ENCODE assay signal across 15 cellular contexts in genomic region chr9:134474656-134475050, GRCh38.
A peak's percentile ranks its signal among the peaks of the same experiment; 100 is the strongest.
DNase-seq lines count a peak whose midpoint lies in the region; ATAC-seq and TF ChIP-seq lines count a peak whose summit lies in the region.
"Had no signal": no experiment of that assay in that cellular context is flagged by ENCODE, and none has a peak within 500 bp of the region (broad histone marks: within the 10 kb centered on the region; RNA-seq: fewer than 3 reads in every experiment).

No MANE protein-coding gene starts in this region.

- H3K4me1 ChIP-seq in BLaER1 treated with 17β-estradiol and CSF1 and Interleukin-3, amounts not matched to agents 10 nM and 100 nM, result peaks cover 30 to 84% (median 70%) of the 10 kb centered on the region in 10 experiments
- peaks cover 25 to 38% (median 33%) of the 10 kb centered on the region in 3 donors for H3K4me1 ChIP-seq in skeletal muscle tissue (ENCODE audit: control insufficient read depth in 3 of 3, insufficient read depth in 3 of 3, low read length in 3 of 3)

- intact Hi-C loops in left ventricle myocardium superior (cut with micrococcal nuclease), result no loop called here

- H3K9ac ChIP-seq in BLaER1 treated with 17β-estradiol and CSF1 and Interleukin-3, amounts not matched to agents 10 nM and 100 nM, result peak overlapping the region in 9 of 11 experiments; percentile 2 to 90 (median 70); a peak in 15 of 22 replicates
- H3K9ac ChIP-seq in skeletal muscle tissue (ENCODE audit: low read depth in 1 of 3, low read length in 3 of 3), result no peak overlapping the region

- H3K27ac Mint-ChIP-seq in T-cell, result peak overlapping the region; percentile 86 to 89
- no peak overlapping the region for H3K27ac Mint-ChIP-seq in WTC11
- H3K27ac Mint-ChIP-seq: activated T-helper 17 cell treated with anti-CD3 and anti-CD28 coated beads, Interleukin-2, amount 50 U/mL, for 72 hours; T-helper 1 cell treated with Interleukin-12 subunit alpha and Interleukin-12 subunit beta and Interleukin-4 antibody, amounts not matched to agents 30 μg/mL and 1 μg/mL, for 36 hours had no signal

- H3K4me2 ChIP-seq in BLaER1 treated with 17β-estradiol and CSF1 and Interleukin-3, amounts not matched to agents 10 nM and 100 nM, result peak overlapping the region; percentile 42 to 94 (median 77)
- H3K4me2 ChIP-seq: PC-9 had no signal

- CTCF ChIA-PET in T-cell (lab: Charles Lee) (no interaction called here), WTC11 (lab: Charles Lee) (no interaction called here)

- H3K4me3 Mint-ChIP-seq in T-cell, result peak overlapping the region in 1 of 3 donors; percentile 63
- no peak overlapping the region for H3K4me3 Mint-ChIP-seq in WTC11
- H3K4me3 Mint-ChIP-seq: activated T-helper 17 cell treated with anti-CD3 and anti-CD28 coated beads, Interleukin-2, amount 50 U/mL, for 72 hours; T-helper 1 cell treated with Interleukin-12 subunit alpha and Interleukin-12 subunit beta and Interleukin-4 antibody, amounts not matched to agents 30 μg/mL and 1 μg/mL, for 36 hours had no signal

- peaks cover 0 to 52% (median 18%) of the 10 kb centered on the region in 11 experiments; a peak in 14 of 22 replicates for H3K9me3 ChIP-seq in BLaER1 treated with 17β-estradiol and CSF1 and Interleukin-3, amounts not matched to agents 10 nM and 100 nM (replicated peaks in 1 of 11)
- H3K9me3 ChIP-seq in skeletal muscle tissue (ENCODE audit: control insufficient read depth in 3 of 3, low read length in 3 of 3), result no peaks in the 10 kb centered on the region

- ATAC-seq in T-cell (replicated peaks in 1 of 4), result peak in 1 of 4 experiments; percentile 8
- peak; percentile 4 for ATAC-seq in left ventricle myocardium superior
- no peak for ATAC-seq in HG02571 (IDR thresholded peaks at IDR 0.05; ENCODE audit: unreplicated experiment)
- no peak for ATAC-seq in WTC11
- no peak for ATAC-seq in HG03175 (IDR thresholded peaks at IDR 0.05; ENCODE audit: unreplicated experiment)
- ATAC-seq: activated T-helper 17 cell treated with anti-CD3 and anti-CD28 coated beads, Interleukin-2, amount 50 U/mL, for 72 hours; HepG2 had no signal

- H3K27ac ChIP-seq in BLaER1 treated with 17β-estradiol and CSF1 and Interleukin-3, amounts not matched to agents 10 nM and 100 nM, result peak overlapping the region in 9 of 11 experiments; percentile 67 to 97 (median 88); a peak in 17 of 22 replicates
- peak overlapping the region; percentile 54 for H3K27ac ChIP-seq in skeletal muscle tissue (ENCODE audit: low read depth, low read length)
- H3K27ac ChIP-seq: PC-9 had no signal

- 0 out of 20 replicates have a peak overlapping the region, but pooled peaks of 1 of the 10 experiments have one; percentile 2 for H3K4me3 ChIP-seq in BLaER1 treated with 17β-estradiol and CSF1 and Interleukin-3, amounts not matched to agents 10 nM and 100 nM
- H3K4me3 ChIP-seq in skeletal muscle tissue (ENCODE audit: low read length in 3 of 3), result no peak overlapping the region
- H3K4me3 ChIP-seq: PC-9 had no signal

- no peaks in the 10 kb centered on the region for H3K9me3 Mint-ChIP-seq in T-cell
- no peaks in the 10 kb centered on the region for H3K9me3 Mint-ChIP-seq in WTC11
- H3K9me3 Mint-ChIP-seq: activated T-helper 17 cell treated with anti-CD3 and anti-CD28 coated beads, Interleukin-2, amount 50 U/mL, for 72 hours; T-helper 1 cell treated with Interleukin-12 subunit alpha and Interleukin-12 subunit beta and Interleukin-4 antibody, amounts not matched to agents 30 μg/mL and 1 μg/mL, for 36 hours had no signal

- H4K20me1 ChIP-seq in BLaER1 treated with 17β-estradiol and CSF1 and Interleukin-3, amounts not matched to agents 10 nM and 100 nM, result no peaks in the 10 kb centered on the region

- no peaks in the 10 kb centered on the region for H3K36me3 ChIP-seq in BLaER1 treated with 17β-estradiol and CSF1 and Interleukin-3, amounts not matched to agents 10 nM and 100 nM
- H3K36me3 ChIP-seq in skeletal muscle tissue (ENCODE audit: control insufficient read depth in 3 of 3, insufficient read depth in 3 of 3, low read length in 3 of 3), result no peaks in the 10 kb centered on the region

- no peaks in the 10 kb centered on the region for H3K27me3 Mint-ChIP-seq in T-cell
- H3K27me3 Mint-ChIP-seq in WTC11 (ENCODE audit: low read depth), result no peaks in the 10 kb centered on the region; the same call in 1 of the 2 replicates
- H3K27me3 Mint-ChIP-seq: activated T-helper 17 cell treated with anti-CD3 and anti-CD28 coated beads, Interleukin-2, amount 50 U/mL, for 72 hours had no signal

- H3K36me3 Mint-ChIP-seq in T-cell (no peaks in the 10 kb centered on the region), WTC11 (no peaks in the 10 kb centered on the region)
- H3K36me3 Mint-ChIP-seq: CD14-positive monocyte had no signal

- POLR2A ChIA-PET in T-cell (lab: Charles Lee), result no interaction called here
- POLR2A ChIA-PET in WTC11 (lab: Charles Lee), result no interaction called here

- H3K4me1 Mint-ChIP-seq in T-cell (peaks cover 3 to 6% (median 5%) of the 10 kb centered on the region in 3 donors), WTC11 (no peaks in the 10 kb centered on the region)
- H3K4me1 Mint-ChIP-seq: activated T-helper 17 cell treated with anti-CD3 and anti-CD28 coated beads, Interleukin-2, amount 50 U/mL, for 72 hours; CD14-positive monocyte had no signal

- H3K27me3 ChIP-seq in BLaER1 treated with 17β-estradiol and CSF1 and Interleukin-3, amounts not matched to agents 10 nM and 100 nM, result no peaks in the 10 kb centered on the region
- H3K27me3 ChIP-seq in skeletal muscle tissue (ENCODE audit: control insufficient read depth in 3 of 3, insufficient read depth in 3 of 3, low read length in 3 of 3), result peaks cover 0 to 3% (median 0%) of the 10 kb centered on the region in 3 donors

- DNase-seq in T-cell (no peak), left ventricle myocardium superior (peak; percentile 30), WTC11 (ENCODE audit: low spot score) (no peak), OCI-M1 (lab: John Stamatoyannopoulos, UW) (no peak)
- DNase-seq: NCI-H1092, NCI-H446 had no signal

- TF ChIP-seq CTCF in WTC11 (IDR thresholded peaks at IDR 0.05), result no peak

TF ChIP-seq in WTC11, 78 proteins besides CTCF, POLR2A, EP300 and RAD21 (continues in another document):
- TF ChIP-seq, protein P1, sequence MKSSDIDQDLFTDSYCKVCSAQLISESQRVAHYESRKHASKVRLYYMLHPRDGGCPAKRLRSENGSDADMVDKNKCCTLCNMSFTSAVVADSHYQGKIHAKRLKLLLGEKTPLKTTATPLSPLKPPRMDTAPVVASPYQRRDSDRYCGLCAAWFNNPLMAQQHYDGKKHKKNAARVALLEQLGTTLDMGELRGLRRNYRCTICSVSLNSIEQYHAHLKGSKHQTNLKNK (CRISPR knock-in tag; IDR thresholded peaks at IDR 0.05), result no peak
- TF ChIP-seq MLX (CRISPR knock-in tag; IDR thresholded peaks at IDR 0.05) (no peak), TEAD1 (CRISPR knock-in tag; IDR thresholded peaks at IDR 0.05) (no peak), IRF2 (CRISPR knock-in tag; IDR thresholded peaks at IDR 0.05; ENCODE audit: borderline replicate concordance, low read depth) (no peak), ZNF317 (CRISPR knock-in tag; IDR thresholded peaks at IDR 0.05; ENCODE audit: borderline replicate concordance, low read depth) (no peak), SMAD4 (CRISPR knock-in tag; IDR thresholded peaks at IDR 0.05) (no peak), JUN (CRISPR knock-in tag; IDR thresholded peaks at IDR 0.05) (no peak), TEAD4 (CRISPR knock-in tag; IDR thresholded peaks at IDR 0.05) (no peak), E2F1 (CRISPR knock-in tag; IDR thresholded peaks at IDR 0.05) (no peak), CREM (CRISPR knock-in tag; IDR thresholded peaks at IDR 0.05) (no peak), SMAD3 (CRISPR knock-in tag; IDR thresholded peaks at IDR 0.05; ENCODE audit: borderline replicate concordance) (no peak)
- TF ChIP-seq, protein P2, sequence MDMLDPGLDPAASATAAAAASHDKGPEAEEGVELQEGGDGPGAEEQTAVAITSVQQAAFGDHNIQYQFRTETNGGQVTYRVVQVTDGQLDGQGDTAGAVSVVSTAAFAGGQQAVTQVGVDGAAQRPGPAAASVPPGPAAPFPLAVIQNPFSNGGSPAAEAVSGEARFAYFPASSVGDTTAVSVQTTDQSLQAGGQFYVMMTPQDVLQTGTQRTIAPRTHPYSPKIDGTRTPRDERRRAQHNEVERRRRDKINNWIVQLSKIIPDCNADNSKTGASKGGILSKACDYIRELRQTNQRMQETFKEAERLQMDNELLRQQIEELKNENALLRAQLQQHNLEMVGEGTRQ (CRISPR knock-in tag; IDR thresholded peaks at IDR 0.05), result no peak
- TF ChIP-seq, protein P3, sequence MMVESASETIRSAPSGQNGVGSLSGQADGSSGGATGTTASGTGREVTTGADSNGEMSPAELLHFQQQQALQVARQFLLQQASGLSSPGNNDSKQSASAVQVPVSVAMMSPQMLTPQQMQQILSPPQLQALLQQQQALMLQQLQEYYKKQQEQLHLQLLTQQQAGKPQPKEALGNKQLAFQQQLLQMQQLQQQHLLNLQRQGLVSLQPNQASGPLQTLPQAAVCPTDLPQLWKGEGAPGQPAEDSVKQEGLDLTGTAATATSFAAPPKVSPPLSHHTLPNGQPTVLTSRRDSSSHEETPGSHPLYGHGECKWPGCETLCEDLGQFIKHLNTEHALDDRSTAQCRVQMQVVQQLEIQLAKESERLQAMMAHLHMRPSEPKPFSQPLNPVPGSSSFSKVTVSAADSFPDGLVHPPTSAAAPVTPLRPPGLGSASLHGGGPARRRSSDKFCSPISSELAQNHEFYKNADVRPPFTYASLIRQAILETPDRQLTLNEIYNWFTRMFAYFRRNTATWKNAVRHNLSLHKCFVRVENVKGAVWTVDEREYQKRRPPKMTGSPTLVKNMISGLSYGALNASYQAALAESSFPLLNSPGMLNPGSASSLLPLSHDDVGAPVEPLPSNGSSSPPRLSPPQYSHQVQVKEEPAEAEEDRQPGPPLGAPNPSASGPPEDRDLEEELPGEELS (CRISPR knock-in tag; IDR thresholded peaks at IDR 0.05), result no peak

Comparison
In these comparisons a context has a peak if more than half of its experiments do, and no peak if none do; other contexts are left out.
1. H3K9ac ChIP-seq: peak in BLaER1 treated with 17β-estradiol and CSF1 and Interleukin-3, amounts not matched to agents 10 nM and 100 nM (9 of 11); none in skeletal muscle tissue (0 of 3).